Comparison of ENCODE assay signal across 1 cellular context in the genomic region with DNA sequence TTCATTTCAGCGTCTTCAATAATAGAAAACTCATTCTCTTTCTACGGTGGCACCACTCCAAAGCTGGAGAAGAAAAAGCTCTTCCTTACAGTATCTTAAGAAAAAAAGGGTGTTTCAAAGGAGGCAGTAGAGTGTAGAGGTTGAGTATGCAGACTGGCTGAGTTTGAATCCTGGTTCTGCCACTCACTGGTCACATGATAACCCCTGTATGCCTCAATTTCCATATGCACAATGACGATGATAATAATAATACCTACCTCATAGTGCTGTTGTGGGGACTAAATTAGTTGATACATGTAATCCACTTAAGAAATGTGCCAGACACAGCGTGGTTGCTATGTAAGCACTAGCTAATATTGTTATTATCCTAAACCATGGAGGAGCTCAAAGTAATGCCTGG.
TF ChIP-seq lines count a peak whose summit lies in the region.

No MANE protein-coding gene starts in this region.

TF ChIP-seq in liver, 16 proteins besides CTCF, POLR2A, EP300 and RAD21 (continued from another document):
- TF ChIP-seq, protein P1, sequence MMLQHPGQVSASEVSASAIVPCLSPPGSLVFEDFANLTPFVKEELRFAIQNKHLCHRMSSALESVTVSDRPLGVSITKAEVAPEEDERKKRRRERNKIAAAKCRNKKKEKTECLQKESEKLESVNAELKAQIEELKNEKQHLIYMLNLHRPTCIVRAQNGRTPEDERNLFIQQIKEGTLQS (IDR thresholded peaks at IDR 0.05) = no peak
- TF ChIP-seq, protein P2, sequence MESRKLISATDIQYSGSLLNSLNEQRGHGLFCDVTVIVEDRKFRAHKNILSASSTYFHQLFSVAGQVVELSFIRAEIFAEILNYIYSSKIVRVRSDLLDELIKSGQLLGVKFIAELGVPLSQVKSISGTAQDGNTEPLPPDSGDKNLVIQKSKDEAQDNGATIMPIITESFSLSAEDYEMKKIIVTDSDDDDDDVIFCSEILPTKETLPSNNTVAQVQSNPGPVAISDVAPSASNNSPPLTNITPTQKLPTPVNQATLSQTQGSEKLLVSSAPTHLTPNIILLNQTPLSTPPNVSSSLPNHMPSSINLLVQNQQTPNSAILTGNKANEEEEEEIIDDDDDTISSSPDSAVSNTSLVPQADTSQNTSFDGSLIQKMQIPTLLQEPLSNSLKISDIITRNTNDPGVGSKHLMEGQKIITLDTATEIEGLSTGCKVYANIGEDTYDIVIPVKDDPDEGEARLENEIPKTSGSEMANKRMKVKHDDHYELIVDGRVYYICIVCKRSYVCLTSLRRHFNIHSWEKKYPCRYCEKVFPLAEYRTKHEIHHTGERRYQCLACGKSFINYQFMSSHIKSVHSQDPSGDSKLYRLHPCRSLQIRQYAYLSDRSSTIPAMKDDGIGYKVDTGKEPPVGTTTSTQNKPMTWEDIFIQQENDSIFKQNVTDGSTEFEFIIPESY (IDR thresholded peaks at IDR 0.05) = no peak
